Comparison of ENCODE assay signal across 8 cellular contexts in the genomic region with DNA sequence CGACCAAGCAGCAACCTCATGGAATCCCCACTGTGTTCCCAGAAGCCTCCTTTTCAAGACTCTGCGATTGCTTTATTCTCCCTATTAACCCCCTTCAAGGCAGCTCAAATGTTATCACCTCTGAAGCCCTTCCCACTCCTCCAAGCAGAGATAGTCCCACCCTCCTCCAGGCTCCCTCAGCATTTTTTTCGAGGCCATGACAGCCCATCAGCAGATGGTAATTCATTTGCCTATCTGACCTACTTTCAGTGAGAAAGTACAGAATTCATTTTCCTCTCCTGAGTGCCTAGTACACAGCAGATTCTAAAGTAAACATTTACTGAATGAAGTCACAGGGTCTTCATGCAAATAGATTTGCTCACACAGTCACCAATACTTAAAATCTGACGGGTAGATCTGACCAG. TPM values are rescaled to one million over a fixed set of nuclear protein-coding genes. Genes with fewer than 3 reads are reported as not detected.
DNase-seq lines count a peak whose midpoint lies in the region; ATAC-seq and TF ChIP-seq lines count a peak whose summit lies in the region.

No MANE protein-coding gene starts in this region.

- no CpG with 5 or more reads among the region's 4 CpGs for WGBS in H9 (ENCODE audit: extremely low coverage, insufficient read length, low lambda C conversion rate)

- H3K4me3 Mint-ChIP-seq in H9, result peak overlapping the region in 1 of 2 experiments; percentile 30; a peak in 2 of 5 replicates

- no peak overlapping the region for H3K56ac ChIP-seq in H9 (ENCODE audit: insufficient read length, low read depth, low read length)

- no peak overlapping the region for H2BK12ac ChIP-seq in H9 (ENCODE audit: insufficient read length, low read depth, low read length)

- in situ Hi-C loops in gastrocnemius medialis (cut with MboI; ENCODE audit: low sequenced_read_pairs in 4 of 4), result no loop called here

- no peak overlapping the region for H4K5ac ChIP-seq in H9 (ENCODE audit: insufficient read length, low read depth, low read length)

- H3K4ac ChIP-seq in H9 (ENCODE audit: low read depth, low read length), result no peak overlapping the region

- peaks cover 0 to 7% of the 10 kb centered on the region in 2 experiments; a peak in 2 of 5 replicates for H3K9me3 Mint-ChIP-seq in H9

- TF ChIP-seq POLR2A in gastrocnemius medialis (IDR thresholded peaks at IDR 0.05), result no peak

- peak; percentile 41 to 69 for ATAC-seq in gastrocnemius medialis

- no peak overlapping the region for H3K14ac ChIP-seq in H9 (ENCODE audit: insufficient read depth, low read length)

- no peak overlapping the region for H4K91ac ChIP-seq in H9 (ENCODE audit: insufficient read length, low read depth, low read length)

- peak; percentile 46 for DNase-seq in H9
- DNase-seq in NT2/D1 (ENCODE audit: low read depth, low spot score), result peak; percentile 54
- DNase-seq in left ventricle myocardium inferior, result no peak
- DNase-seq in gastrocnemius medialis, result no peak
- no peak for DNase-seq in NCI-H2196 treated with DMSO at 0.1 percent for 48 hours (lab: John Stamatoyannopoulos, UW; ENCODE audit: unreplicated experiment)
- DNase-seq in NK-92 (lab: John Stamatoyannopoulos, UW; ENCODE audit: unreplicated experiment), result no peak
- DNase-seq in germinal center (ENCODE audit: low spot score), result no peak
- DNase-seq in AG20443 (ENCODE audit: low spot score), result no peak

- H3K9me3 ChIP-seq in H9 (ENCODE audit: control insufficient read depth, low read depth, low read length), result no peaks in the 10 kb centered on the region
- peaks cover 3% of the 10 kb centered on the region; the same call in 1 of the 2 replicates for H3K9me3 ChIP-seq in NT2/D1 (ENCODE audit: insufficient read depth, low read length)
- H3K9me3 ChIP-seq in left ventricle myocardium inferior (replicated peaks), result peaks cover 2% of the 10 kb centered on the region
- no peaks in the 10 kb centered on the region for H3K9me3 ChIP-seq in gastrocnemius medialis

- H2BK5ac ChIP-seq in H9 (ENCODE audit: insufficient read length, low read length), result no peak overlapping the region

- no peaks in the 10 kb centered on the region for H3K79me2 ChIP-seq in H9 (ENCODE audit: insufficient read depth, low read length)

- H2AK5ac ChIP-seq in H9 (ENCODE audit: insufficient read length, low read length), result no peak overlapping the region

- H3T11ph ChIP-seq in H9 (ENCODE audit: low read length), result no peak overlapping the region

- H3K27ac ChIP-seq in H9 (ENCODE audit: insufficient read length, low read depth, low read length) (no peak overlapping the region), left ventricle myocardium inferior (replicated peaks) (peak overlapping the region; percentile 75), gastrocnemius medialis (peak overlapping the region; percentile 40 to 76 (median 60))

- H3K27me3 Mint-ChIP-seq in H9 (ENCODE audit: low read depth), result no peaks in the 10 kb centered on the region

- no peak overlapping the region for H2BK20ac ChIP-seq in H9 (ENCODE audit: low read depth, low read length, poor library complexity, severe bottlenecking)

- H3K4me1 ChIP-seq in H9 (ENCODE audit: insufficient read depth, low read length) (peaks cover 5% of the 10 kb centered on the region; the same call in 1 of the 2 replicates), NT2/D1 (ENCODE audit: insufficient read depth, insufficient read length) (no peaks in the 10 kb centered on the region), left ventricle myocardium inferior (peaks cover 71% of the 10 kb centered on the region), gastrocnemius medialis (peaks cover 47 to 62% of the 10 kb centered on the region in 2 donors)

- H3K9ac ChIP-seq in H9 (ENCODE audit: extremely low read depth, insufficient read length, low read length) (no peak overlapping the region), NT2/D1 (ENCODE audit: insufficient read length, low read depth) (no peak overlapping the region)

- no peak overlapping the region for H3K4me2 ChIP-seq in H9 (ENCODE audit: insufficient read depth, insufficient read length, low read length)

- intact Hi-C loops in left ventricle myocardium inferior (cut with micrococcal nuclease), result no loop called here
- intact Hi-C loops in gastrocnemius medialis (cut with DNase I; ENCODE audit: low total_unique reads), result loop anchor here (5.0 kb wide), 1 partner anchor 45 kb away; no protein-coding TSS in a partner anchor

- TF ChIP-seq CTCF in H9 (conservative IDR thresholded peaks at IDR 0.05) (no peak), left ventricle myocardium inferior (IDR thresholded peaks at IDR 0.05; ENCODE audit: borderline replicate concordance) (no peak), gastrocnemius medialis (IDR thresholded peaks at IDR 0.05 in 4 of 5, conservative IDR thresholded peaks at IDR 0.05 in 1 of 5) (no peak)

- no peaks in the 10 kb centered on the region for H4K20me1 ChIP-seq in H9 (ENCODE audit: control insufficient read depth, insufficient read depth, insufficient read length)

- H3K4me1 Mint-ChIP-seq in H9, result peaks cover 24 to 32% of the 10 kb centered on the region in 2 experiments

- H3K27ac Mint-ChIP-seq in H9, result peak overlapping the region in 2 of 3 experiments; percentile 10 to 88; a peak in 3 of 7 replicates

- no peak overlapping the region for H2BK15ac ChIP-seq in H9 (ENCODE audit: low read depth, low read length)

- H3K4me3 ChIP-seq in NT2/D1 (ENCODE audit: insufficient read length, low read depth) (no peak overlapping the region), left ventricle myocardium inferior (peak overlapping the region; percentile 35), gastrocnemius medialis (no peak overlapping the region)

- H3K23ac ChIP-seq in H9 (ENCODE audit: insufficient read length, low read depth, low read length), result no peak overlapping the region

- H3K27me3 ChIP-seq in H9 (ENCODE audit: insufficient read depth, low read length) (no peaks in the 10 kb centered on the region), NT2/D1 (ENCODE audit: insufficient read depth, insufficient read length) (no peaks in the 10 kb centered on the region), left ventricle myocardium inferior (ENCODE audit: low read depth) (no peaks in the 10 kb centered on the region), gastrocnemius medialis (no peaks in the 10 kb centered on the region)

- H3K36me3 ChIP-seq in NT2/D1 (ENCODE audit: insufficient read depth, insufficient read length, low read length) (peaks cover 6% of the 10 kb centered on the region), left ventricle myocardium inferior (peaks cover 4% of the 10 kb centered on the region), gastrocnemius medialis (no peaks in the 10 kb centered on the region)

- H2AFZ ChIP-seq in H9 (ENCODE audit: low read length), result no peak overlapping the region

- H3K23me2 ChIP-seq in H9 (ENCODE audit: insufficient read length, low read depth, low read length, poor library complexity, severe bottlenecking), result peaks cover 2% of the 10 kb centered on the region

- H3K36me3 Mint-ChIP-seq in H9 (ENCODE audit: insufficient read depth in 1 of 3, low read depth in 3 of 3), result peaks cover 8 to 12% (median 10%) of the 10 kb centered on the region in 3 experiments; a peak in 6 of 7 replicates

- no peak overlapping the region for H4K8ac ChIP-seq in H9 (replicated peaks; ENCODE audit: insufficient read length, low read depth, low read length)

- H3K79me1 ChIP-seq in H9 (ENCODE audit: insufficient read depth, low read depth, low read length, poor library complexity, severe bottlenecking), result no peaks in the 10 kb centered on the region

- no peak overlapping the region for H3K18ac ChIP-seq in H9 (ENCODE audit: insufficient read length, low read depth, low read length)

- no peak overlapping the region for H2BK120ac ChIP-seq in H9 (ENCODE audit: low read depth, low read length, poor library complexity, severe bottlenecking)

RNA-seq across cellular contexts. Expression of a gene that starts 47.8 kb away (rescaled TPM):
- 14.6 and 17.0 TPM in 2 replicates for total RNA-seq in H9 (2021)
- 13.6 TPM for total RNA-seq in left ventricle myocardium inferior
- total RNA-seq in gastrocnemius medialis, result 10 to 100 TPM; 12.2 to 27.8 (median 24.7) TPM

Comparison
In these comparisons a context has a peak if more than half of its experiments do, and no peak if none do; other contexts are left out.
1. DNase-seq: peak in H9 (single experiment) and NT2/D1 (single experiment); none in left ventricle myocardium inferior (single experiment), gastrocnemius medialis (0 of 2), NCI-H2196 treated with DMSO at 0.1 percent for 48 hours (single experiment), NK-92 (single experiment), germinal center (single experiment) and AG20443 (single experiment).